ENCODE assay signal across 26 cellular contexts in genomic region chrX:22345884-22346283, GRCh38.
DNase-seq lines count a peak whose midpoint lies in the region; ATAC-seq and FAIRE-seq lines count a peak whose summit lies in the region.
"Had no signal": no experiment of that assay in that cellular context is flagged by ENCODE, and none has a peak within 500 bp of the region (broad histone marks: within the 10 kb centered on the region; RNA-seq: fewer than 3 reads in every experiment).

No MANE protein-coding gene starts in this region.

- ATAC-seq in GM19452 (IDR thresholded peaks at IDR 0.05; ENCODE audit: unreplicated experiment) = peak; percentile 67
- peak; percentile 78 for ATAC-seq in HG03378 (IDR thresholded peaks at IDR 0.05; ENCODE audit: unreplicated experiment)
- no peak for ATAC-seq in GM21360 (IDR thresholded peaks at IDR 0.05; ENCODE audit: unreplicated experiment)
- ATAC-seq: activated naive CD4-positive, alpha-beta T cell treated with anti-CD3 and anti-CD28 coated beads, Interleukin-2, amount 50 U/mL, for 72 hours; esophagus mucosa; gastrocnemius medialis; natural killer cell treated with Interleukin-12 subunit alpha and Interleukin-12 subunit beta and Interleukin-15 and Interleukin-18, amount 100 ng/mL, for 72 hours; right cardiac atrium; SK-N-SH treated with all-trans-retinoic acid at 6 μM for 48 hours had no signal

- peak; percentile 92 for FAIRE-seq in RCC 7860 (lab: Jason Lieb, UNC)
- FAIRE-seq: colon, islet of Langerhans had no signal

- peak; percentile 32 for DNase-seq in Daoy (ENCODE audit: low read depth)
- DNase-seq in RCC 7860 (ENCODE audit: low spot score) = peak; percentile 62
- DNase-seq in MV-4-11 (lab: John Stamatoyannopoulos, UW) = no peak
- no peak for DNase-seq in OCI-M1 (lab: John Stamatoyannopoulos, UW)
- DNase-seq in stimulated activated naive CD4-positive, alpha-beta T cell treated with Interleukin-2 at 50 U/mL for 16 hours (lab: John Stamatoyannopoulos, UW) = no peak
- DNase-seq: 8988T; activated CD4-positive, alpha-beta T cell treated with anti-CD3 and anti-CD28 coated beads, Interleukin-2, amount 50 U/mL, for 1 hour; CD4-positive, alpha-beta memory T cell; DMS153; effector memory CD4-positive, alpha-beta T cell; gastrocnemius medialis; GF-D8; hypothalamus; Kasumi-1; NCI-H1105; NCI-H2107; right cardiac atrium had no signal

Comparison
In these comparisons a context has a peak if more than half of its experiments do, and no peak if none do; other contexts are left out.
1. DNase-seq: peak in Daoy (single experiment) and RCC 7860 (single experiment); none in MV-4-11 (single experiment), OCI-M1 (single experiment) and stimulated activated naive CD4-positive, alpha-beta T cell treated with Interleukin-2 at 50 U/mL for 16 hours (single experiment).